ENCODE assay signal across 3 cellular contexts in genomic region chr5:22344000-22344399, GRCh38.
TF ChIP-seq lines count a peak whose summit lies in the region.

No MANE protein-coding gene starts in this region.

TF ChIP-seq in A549, 52 proteins besides CTCF, POLR2A, EP300 and RAD21:
- TF ChIP-seq MAFK (IDR thresholded peaks at IDR 0.05; ENCODE audit: partially characterized antibody), result peak; percentile 72
- TF ChIP-seq FOSB (CRISPR knock-in tag; IDR thresholded peaks at IDR 0.05), result no peak
- no peak for TF ChIP-seq JUN (IDR thresholded peaks at IDR 0.05)

TF ChIP-seq in IMR-90, 13 proteins besides CTCF, POLR2A, EP300 and RAD21:
- TF ChIP-seq MAFK (IDR thresholded peaks at IDR 0.05; ENCODE audit: low read depth, low read length), result peak; percentile 81
- no peak for TF ChIP-seq RFX5 (IDR thresholded peaks at IDR 0.05; ENCODE audit: low read depth, low read length)

TF ChIP-seq in H1, 55 proteins besides CTCF, POLR2A, EP300 and RAD21:
- TF ChIP-seq RXRA (IDR thresholded peaks at IDR 0.05; ENCODE audit: insufficient read depth, low read depth, low read length), result no peak
- TF ChIP-seq RBBP5 (IDR thresholded peaks at IDR 0.05; ENCODE audit: borderline replicate concordance, low read depth, low read length), result no peak
- no peak for TF ChIP-seq POU5F1 (IDR thresholded peaks at IDR 0.05; ENCODE audit: low read depth, low read length)
- no peak for TF ChIP-seq JUN (IDR thresholded peaks at IDR 0.05; ENCODE audit: low read depth, low read length)
- TF ChIP-seq MAFK (IDR thresholded peaks at IDR 0.05; ENCODE audit: low read depth, low read length), result 0 out of 2 replicates have a peak, but pooled peaks have one; percentile 7
- TF ChIP-seq NRF1 (IDR thresholded peaks at IDR 0.05; ENCODE audit: low read depth, low read length), result no peak
TF ChIP-seq in H1: peak in this region for 1.
